ENCODE assay signal across 26 cellular contexts in the genomic region with DNA sequence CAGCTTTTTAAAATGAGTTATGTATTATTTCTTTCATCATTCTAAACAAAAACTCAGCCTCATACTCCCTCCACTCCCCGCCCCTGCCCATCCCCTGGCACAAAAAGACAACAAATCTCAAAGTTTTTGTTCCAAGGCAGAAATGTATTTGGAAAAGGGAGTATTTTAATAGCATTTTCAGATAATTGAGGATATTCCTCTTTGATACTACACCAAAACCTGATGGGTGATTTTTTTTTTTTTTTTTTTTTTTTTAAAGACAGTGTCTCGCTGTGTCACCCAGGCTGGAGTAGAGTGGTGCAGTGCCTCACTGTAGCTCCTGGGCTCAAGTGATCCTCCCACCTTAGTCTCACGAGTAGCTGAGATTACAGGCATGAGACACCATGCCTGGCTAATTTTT.
"Had no signal": no experiment of that assay in that cellular context is flagged by ENCODE, and none has a peak within 500 bp of the region (broad histone marks: within the 10 kb centered on the region; RNA-seq: fewer than 3 reads in every experiment).

No MANE protein-coding gene starts in this region.

- H3K4me3 ChIP-seq: colonic mucosa, gastrocnemius medialis, lower lobe of right lung, prostate gland, sigmoid colon, testis, tibial artery, upper lobe of left lung had no signal

- ATAC-seq: esophagus mucosa; gastrocnemius medialis; left ventricle myocardium superior; lower lobe of right lung; natural killer cell treated with Interleukin-12 subunit alpha and Interleukin-12 subunit beta and Interleukin-15 and Interleukin-18, amount 100 ng/mL, for 72 hours; right cardiac atrium; stimulated activated memory B cell treated with anti-CD40 and anti-IgM and Interleukin-4, amounts not matched to agents 10 μg/mL and 1 μg/mL and 100 μg/mL, for 72 hours; stimulated activated naive CD8-positive, alpha-beta T cell treated with anti-CD3 and anti-CD28 coated beads, Interleukin-15, Interleukin-2, amounts not matched to agents 100 U/mL and 50 U/mL, for 24 hours had no signal

- H3K4me3 Mint-ChIP-seq: dendritic cell treated with granulocyte-macrophage colony-stimulating factor and Interleukin-4, amounts not matched to agents 40 ng/mL and 50 ng/mL, for 4 days; endodermal cell; naive B cell; natural killer cell treated with Interleukin-12 subunit alpha and Interleukin-12 subunit beta and Interleukin-15 and Interleukin-18, amount 100 ng/mL, for 72 hours; stimulated activated memory B cell treated with anti-CD40 and anti-IgM and Interleukin-4, amounts not matched to agents 10 μg/mL and 1 μg/mL and 100 μg/mL, for 72 hours had no signal

- DNase-seq: colonic mucosa; effector CD8-positive, alpha-beta T cell; endodermal cell; foreskin fibroblast; gastrocnemius medialis; head of caudate nucleus; left ventricle myocardium superior; lower lobe of right lung; naive B cell; nucleus accumbens; right cardiac atrium; sigmoid colon; stimulated activated CD4-positive, alpha-beta T cell treated with anti-CD3 and anti-CD28 coated beads, Interleukin-4, amount 100 ng/mL, for 4 hours; stimulated activated naive CD8-positive, alpha-beta T cell treated with anti-CD3 and anti-CD28 coated beads, Interleukin-15, Interleukin-2, amounts not matched to agents 100 U/mL and 50 U/mL, for 24 hours; substantia nigra; testis; tibial artery; upper lobe of left lung had no signal

- H3K36me3 Mint-ChIP-seq: naive B cell; natural killer cell treated with Interleukin-12 subunit alpha and Interleukin-12 subunit beta and Interleukin-15 and Interleukin-18, amount 100 ng/mL, for 72 hours had no signal

- H3K4me1 Mint-ChIP-seq: naive B cell had no signal

- H3K9me3 Mint-ChIP-seq: dendritic cell treated with granulocyte-macrophage colony-stimulating factor and Interleukin-4, amounts not matched to agents 40 ng/mL and 50 ng/mL, for 4 days; endodermal cell; naive B cell; natural killer cell treated with Interleukin-12 subunit alpha and Interleukin-12 subunit beta and Interleukin-15 and Interleukin-18, amount 100 ng/mL, for 72 hours; stimulated activated memory B cell treated with anti-CD40 and anti-IgM and Interleukin-4, amounts not matched to agents 10 μg/mL and 1 μg/mL and 100 μg/mL, for 72 hours had no signal

- H3K9me3 ChIP-seq: colonic mucosa, gastrocnemius medialis, lower lobe of right lung, prostate gland, sigmoid colon, testis, tibial artery, upper lobe of left lung had no signal

- H3K27me3 Mint-ChIP-seq: dendritic cell treated with granulocyte-macrophage colony-stimulating factor and Interleukin-4, amounts not matched to agents 40 ng/mL and 50 ng/mL, for 4 days; naive B cell; natural killer cell treated with Interleukin-12 subunit alpha and Interleukin-12 subunit beta and Interleukin-15 and Interleukin-18, amount 100 ng/mL, for 72 hours; stimulated activated memory B cell treated with anti-CD40 and anti-IgM and Interleukin-4, amounts not matched to agents 10 μg/mL and 1 μg/mL and 100 μg/mL, for 72 hours had no signal

- H3K36me3 ChIP-seq: colonic mucosa, gastrocnemius medialis, lower lobe of right lung, prostate gland, sigmoid colon, tibial artery, upper lobe of left lung had no signal

- H3K27ac ChIP-seq: colonic mucosa, epithelial cell of prostate, lower lobe of right lung, prostate gland, sigmoid colon, testis, tibial artery, upper lobe of left lung had no signal

- H3K27me3 ChIP-seq: colonic mucosa, gastrocnemius medialis, sigmoid colon, testis, tibial artery, upper lobe of left lung had no signal

- FAIRE-seq: keratinocyte, urothelium cell line had no signal

- H3K27ac Mint-ChIP-seq: dendritic cell treated with granulocyte-macrophage colony-stimulating factor and Interleukin-4, amounts not matched to agents 40 ng/mL and 50 ng/mL, for 4 days; endodermal cell; naive B cell; natural killer cell treated with Interleukin-12 subunit alpha and Interleukin-12 subunit beta and Interleukin-15 and Interleukin-18, amount 100 ng/mL, for 72 hours; stimulated activated memory B cell treated with anti-CD40 and anti-IgM and Interleukin-4, amounts not matched to agents 10 μg/mL and 1 μg/mL and 100 μg/mL, for 72 hours had no signal

- H3K4me1 ChIP-seq: colonic mucosa, lower lobe of right lung, prostate gland, testis had no signal
